Comparison of ENCODE assay signal across 12 cellular contexts in the genomic region with DNA sequence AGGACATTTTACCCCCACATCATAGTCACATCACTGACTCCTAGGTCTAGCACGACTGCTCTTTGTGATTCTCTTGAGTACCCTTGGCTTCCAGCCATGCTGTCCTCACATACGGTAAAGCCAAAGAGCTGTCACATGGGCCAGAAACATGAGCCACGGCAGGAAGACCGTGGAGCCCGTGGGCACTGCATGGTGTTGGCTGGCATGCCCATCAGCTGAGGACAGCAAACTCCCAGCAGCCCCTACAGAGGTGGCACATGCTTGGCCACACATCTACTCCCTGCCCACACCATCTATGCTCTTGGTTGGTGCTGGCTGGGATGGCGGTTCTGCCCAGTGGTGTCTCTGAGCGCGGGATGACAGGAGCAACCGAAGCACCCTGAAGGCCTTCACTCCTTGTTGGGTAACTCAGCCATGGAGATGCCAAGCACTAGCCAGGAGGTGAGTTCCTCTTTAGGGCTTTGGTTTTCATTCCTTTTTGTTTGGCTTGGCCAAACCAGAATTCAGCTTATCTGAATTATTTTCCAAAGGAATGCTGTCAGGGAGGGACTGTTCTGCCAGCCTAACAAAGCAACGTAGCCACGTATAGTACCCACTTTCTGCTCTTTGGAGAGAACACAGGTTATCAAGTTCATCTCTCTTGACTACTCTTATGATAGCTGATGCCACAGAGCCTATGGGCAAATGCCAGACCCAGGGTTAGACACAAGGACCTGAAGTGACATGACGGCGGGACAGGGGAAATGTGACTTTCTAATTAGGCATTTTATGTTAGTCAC. TPM values are rescaled to one million over a fixed set of nuclear protein-coding genes. Genes with fewer than 3 reads are reported as not detected.
DNase-seq lines count a peak whose midpoint lies in the region; ATAC-seq, FAIRE-seq and TF ChIP-seq lines count a peak whose summit lies in the region.
"Had no signal": no experiment of that assay in that cellular context is flagged by ENCODE, and none has a peak within 500 bp of the region (broad histone marks: within the 10 kb centered on the region; RNA-seq: fewer than 3 reads in every experiment).

No MANE protein-coding gene starts in this region.

- DNase-seq in HTR-8/SVneo (ENCODE audit: insufficient read length, low spot score) (no peak), brain microvascular endothelial cell (no peak), left lung (no peak), GM13976 (ENCODE audit: low spot score) (no peak), transverse colon (no peak), amygdala (lab: John Stamatoyannopoulos, UW) (no peak), NCI-H1694 treated with DMSO at 0.1 percent for 48 hours (lab: John Stamatoyannopoulos, UW) (no peak)
- DNase-seq: activated B cell treated with CpG ODN at 0.5 μM for 24 hours, RPMI8226 had no signal

- peak; percentile 60 for FAIRE-seq in HTR-8/SVneo (lab: Jason Lieb, UNC)
- FAIRE-seq: endometrium had no signal

- H3K27ac ChIP-seq in 22Rv1 (peak overlapping the region; percentile 30; the same call in 1 of the 2 replicates), brain microvascular endothelial cell (peak overlapping the region; percentile 64), left lung (peak overlapping the region; percentile 26 to 33), transverse colon (no peak overlapping the region)
- H3K27ac ChIP-seq: BLaER1 treated with 17β-estradiol and CSF1 and Interleukin-3, amounts not matched to agents 10 nM and 100 nM had no signal

- peaks cover 71% of the 10 kb centered on the region for H3K36me3 ChIP-seq in brain microvascular endothelial cell (replicated peaks)
- H3K36me3 ChIP-seq in left lung, result peaks cover 0 to 100% of the 10 kb centered on the region in 2 donors
- H3K36me3 ChIP-seq in transverse colon, result peaks cover 0 to 62% (median 30%) of the 10 kb centered on the region in 4 donors

- no peaks in the 10 kb centered on the region for H3K9me3 ChIP-seq in left lung
- no peaks in the 10 kb centered on the region for H3K9me3 ChIP-seq in transverse colon
- H3K9me3 ChIP-seq: BLaER1 treated with 17β-estradiol and CSF1 and Interleukin-3, amounts not matched to agents 10 nM and 100 nM had no signal

- in situ Hi-C loops in brain microvascular endothelial cell (cut with HindIII; ENCODE audit: low pct_ligation_motif_present, low sequenced_read_pairs), result no loop called here
- in situ Hi-C loops in GM13976 (cut with MboI; ENCODE audit: low sequenced_read_pairs, unreplicated experiment), result no loop called here
- in situ Hi-C loops in transverse colon (cut with MboI; ENCODE audit: low pct_ligation_motif_present in 1 of 4, low pct_unique_long_range_greater_than_20kb in 1 of 4, low sequenced_read_pairs in 3 of 4), result no loop called here

- ATAC-seq in left lung, result peak; percentile 58

- TF ChIP-seq POLR2A in transverse colon (IDR thresholded peaks at IDR 0.05), result no peak

- intact Hi-C loops in left lung (cut with DNase I), result no loop called here
- intact Hi-C loops in transverse colon (cut with DNase I; ENCODE audit: low total_unique reads), result no loop called here

- 77 to 87% methylated on average over 3 to 13 of the region's 13 CpGs for WGBS in transverse colon (ENCODE audit: low coverage in 1 of 2), 2 donors

- no peak for TF ChIP-seq EP300 in transverse colon (IDR thresholded peaks at IDR 0.05; ENCODE audit: low read depth)

- H3K4me3 ChIP-seq in brain microvascular endothelial cell (ENCODE audit: low read depth, low read length) (no peak overlapping the region), left lung (no peak overlapping the region), transverse colon (no peak overlapping the region)
- H3K4me3 ChIP-seq: BLaER1 treated with 17β-estradiol and CSF1 and Interleukin-3, amounts not matched to agents 10 nM and 100 nM had no signal

- H3K27me3 ChIP-seq in brain microvascular endothelial cell (replicated peaks), result no peaks in the 10 kb centered on the region
- no peaks in the 10 kb centered on the region for H3K27me3 ChIP-seq in left lung
- no peaks in the 10 kb centered on the region for H3K27me3 ChIP-seq in transverse colon
- H3K27me3 ChIP-seq: BLaER1 treated with 17β-estradiol and CSF1 and Interleukin-3, amounts not matched to agents 10 nM and 100 nM had no signal

- H3K4me1 ChIP-seq in left lung (peaks cover 0 to 16% of the 10 kb centered on the region in 2 donors), transverse colon (no peaks in the 10 kb centered on the region)

- no peak for TF ChIP-seq CTCF in 22Rv1 (IDR thresholded peaks at IDR 0.05)
- TF ChIP-seq CTCF in brain microvascular endothelial cell (IDR thresholded peaks at IDR 0.05; ENCODE audit: low read depth, low read length, missing control alignments), result no peak
- no peak for TF ChIP-seq CTCF in left lung (IDR thresholded peaks at IDR 0.05)
- TF ChIP-seq CTCF in GM13976 (IDR thresholded peaks at IDR 0.05; ENCODE audit: borderline replicate concordance, control extremely low read depth, extremely low read depth, insufficient read depth, missing control alignments), result no peak
- TF ChIP-seq CTCF in transverse colon (IDR thresholded peaks at IDR 0.05), result no peak

RNA-seq across cellular contexts. Expression of a gene that starts 10.0 kb away (rescaled TPM):
- total RNA-seq in left lung (10 to 100 TPM; 57.6 to 80.7 TPM), transverse colon (100 to 1,000 TPM in 1 of 4 donors, 10 to 100 TPM in 3; 25.6 to 137 (median 49.4) TPM)

RNA-seq across cellular contexts. Expression of a gene that starts 10.3 kb away (rescaled TPM):
- total RNA-seq in left lung, result 10 to 100 TPM; 27.6 to 42.2 TPM
- 10 to 100 TPM in 3 of 4 donors, 1 to 10 TPM in 1; 7.2 to 46.0 (median 32.4) TPM for total RNA-seq in transverse colon

RNA-seq across cellular contexts. Expression of a gene that starts 11.7 kb away (rescaled TPM):
- 10 to 100 TPM; 65.6 to 76.8 TPM for total RNA-seq in left lung
- 10 to 100 TPM; 54.9 to 95.3 (median 66.5) TPM for total RNA-seq in transverse colon

RNA-seq across cellular contexts. Expression of a gene that starts 19.4 kb away (rescaled TPM):
- total RNA-seq in left lung (not detected), transverse colon (not detected)
- total RNA-seq: activated B cell treated with CpG ODN at 0.5 μM for 24 hours had no signal

RNA-seq across cellular contexts. Expression of a gene that starts 24.5 kb away (rescaled TPM):
- total RNA-seq in left lung, result 1 to 10 TPM in 1 of 2 donors, under 1 TPM in 1; 0.50 to 1.6 TPM
- total RNA-seq in transverse colon, result not detected

Comparison
In these comparisons a context has a peak if more than half of its experiments do, and no peak if none do; other contexts are left out.
1. H3K27ac ChIP-seq: peak in 22Rv1 (single experiment), brain microvascular endothelial cell (single experiment) and left lung (2 of 2); none in transverse colon (0 of 4).